13 cellular contexts compared by ENCODE assay signal in the genomic region with DNA sequence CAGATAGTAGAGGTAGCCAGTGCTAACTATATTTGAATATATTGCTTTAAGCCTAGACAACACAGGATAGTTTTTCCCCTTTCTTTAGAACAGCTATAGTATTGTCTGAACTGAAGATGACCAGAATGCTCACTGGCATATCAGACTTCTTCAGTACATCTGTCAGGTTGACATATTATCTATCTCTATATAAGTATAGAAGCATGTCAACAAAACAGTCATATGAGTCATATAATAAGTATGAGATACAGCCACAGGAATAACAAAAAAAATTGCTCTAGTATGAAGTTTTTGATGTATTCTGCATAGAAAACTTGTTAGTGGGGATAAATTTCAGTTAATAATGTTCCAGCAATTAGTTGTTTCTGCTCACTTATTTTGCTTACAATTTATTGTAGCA.
DNase-seq lines count a peak whose midpoint lies in the region; ATAC-seq and TF ChIP-seq lines count a peak whose summit lies in the region.
"Had no signal": no experiment of that assay in that cellular context is flagged by ENCODE, and none has a peak within 500 bp of the region (broad histone marks: within the 10 kb centered on the region; RNA-seq: fewer than 3 reads in every experiment).

No MANE protein-coding gene starts in this region.

- H3K4me3 Mint-ChIP-seq in Calu3 (ENCODE audit: low read depth, unreplicated experiment): no peak overlapping the region
- H3K4me3 Mint-ChIP-seq: CD14-positive monocyte, HFFc6 had no signal

- no peaks in the 10 kb centered on the region for H3K36me3 ChIP-seq in Karpas-422 (ENCODE audit: insufficient read depth, low read length)

- no peaks in the 10 kb centered on the region for H3K4me1 ChIP-seq in Karpas-422 (ENCODE audit: low read length)

- H3K27me3 ChIP-seq in Karpas-422 (ENCODE audit: low read length): no peaks in the 10 kb centered on the region

- CTCF ChIA-PET in Calu3 (lab: Charles Lee): no interaction called here

- in situ Hi-C loops in GM13976 (cut with MboI; ENCODE audit: low sequenced_read_pairs, unreplicated experiment): no loop called here

- H3K9ac ChIP-seq in Karpas-422 (ENCODE audit: low read length): no peak overlapping the region

- no peak overlapping the region for H3K27ac Mint-ChIP-seq in Calu3 (ENCODE audit: unreplicated experiment)
- H3K27ac Mint-ChIP-seq: CD14-positive monocyte, HFFc6 had no signal

- no peaks in the 10 kb centered on the region for H3K36me3 Mint-ChIP-seq in Calu3 (ENCODE audit: insufficient read depth, unreplicated experiment)
- H3K36me3 Mint-ChIP-seq: CD14-positive monocyte had no signal

- no peak for TF ChIP-seq CTCF in GM13976 (IDR thresholded peaks at IDR 0.05; ENCODE audit: borderline replicate concordance, control extremely low read depth, extremely low read depth, insufficient read depth, missing control alignments)
- TF ChIP-seq CTCF in Calu3 (IDR thresholded peaks at IDR 0.05; ENCODE audit: unreplicated experiment): no peak

- H3K9me3 Mint-ChIP-seq in Calu3 (ENCODE audit: low read depth, unreplicated experiment): no peaks in the 10 kb centered on the region

- no peak for ATAC-seq in GM21447 (IDR thresholded peaks at IDR 0.05; ENCODE audit: unreplicated experiment)

- H3K4me3 ChIP-seq in Karpas-422 (ENCODE audit: low read length): no peak overlapping the region

- H2AFZ ChIP-seq in Karpas-422 (ENCODE audit: low read length): peak overlapping the region; percentile 46

- no peaks in the 10 kb centered on the region for H3K79me2 ChIP-seq in Karpas-422 (ENCODE audit: low read length)

- H3K27me3 Mint-ChIP-seq in Calu3 (ENCODE audit: unreplicated experiment): no peaks in the 10 kb centered on the region

- DNase-seq in NCI-H2171 treated with DMSO at 0.1 percent for 48 hours (lab: John Stamatoyannopoulos, UW) (peak; percentile 17), NCI-H2171 (lab: John Stamatoyannopoulos, UW) (no peak), Karpas-422 (no peak), SW480 (ENCODE audit: low spot score) (peak; percentile 4), GM13976 (ENCODE audit: low spot score) (no peak), Calu3 (no peak)
- DNase-seq: DND-41, GF-D8, HCEC 1CT, HFFc6 had no signal

- no peaks in the 10 kb centered on the region; the same call in 1 of the 2 replicates for H3K9me3 ChIP-seq in Karpas-422 (ENCODE audit: low read length)

- no peaks in the 10 kb centered on the region for H4K20me1 ChIP-seq in Karpas-422 (ENCODE audit: insufficient read depth, low read depth, low read length)

- no peak overlapping the region for H3K27ac ChIP-seq in Karpas-422 (ENCODE audit: low read length)
- H3K27ac ChIP-seq: 22Rv1 had no signal

- BruUV-seq in Calu3 (replicated peaks; lab: Mats Ljungman, UMichigan): no TSS peak

- no peaks in the 10 kb centered on the region for H3K4me1 Mint-ChIP-seq in Calu3 (ENCODE audit: low read depth, unreplicated experiment)
- H3K4me1 Mint-ChIP-seq: CD14-positive monocyte had no signal

- intact Hi-C loops in Calu3 (cut with micrococcal nuclease; ENCODE audit: unreplicated experiment): no loop called here

- no peak overlapping the region for H3K4me2 ChIP-seq in Karpas-422 (ENCODE audit: low read depth, low read length, poor library complexity, severe bottlenecking)

- H3K9me2 ChIP-seq in Karpas-422 (replicated peaks; ENCODE audit: insufficient read depth, low read length): no peaks in the 10 kb centered on the region

Comparison
In these comparisons a context has a peak if more than half of its experiments do, and no peak if none do; other contexts are left out.
1. DNase-seq: peak in NCI-H2171 treated with DMSO at 0.1 percent for 48 hours (single experiment) and SW480 (single experiment); none in NCI-H2171 (single experiment), Karpas-422 (single experiment), GM13976 (single experiment) and Calu3 (single experiment).